ENCODE assay signal across 8 cellular contexts in the genomic region with DNA sequence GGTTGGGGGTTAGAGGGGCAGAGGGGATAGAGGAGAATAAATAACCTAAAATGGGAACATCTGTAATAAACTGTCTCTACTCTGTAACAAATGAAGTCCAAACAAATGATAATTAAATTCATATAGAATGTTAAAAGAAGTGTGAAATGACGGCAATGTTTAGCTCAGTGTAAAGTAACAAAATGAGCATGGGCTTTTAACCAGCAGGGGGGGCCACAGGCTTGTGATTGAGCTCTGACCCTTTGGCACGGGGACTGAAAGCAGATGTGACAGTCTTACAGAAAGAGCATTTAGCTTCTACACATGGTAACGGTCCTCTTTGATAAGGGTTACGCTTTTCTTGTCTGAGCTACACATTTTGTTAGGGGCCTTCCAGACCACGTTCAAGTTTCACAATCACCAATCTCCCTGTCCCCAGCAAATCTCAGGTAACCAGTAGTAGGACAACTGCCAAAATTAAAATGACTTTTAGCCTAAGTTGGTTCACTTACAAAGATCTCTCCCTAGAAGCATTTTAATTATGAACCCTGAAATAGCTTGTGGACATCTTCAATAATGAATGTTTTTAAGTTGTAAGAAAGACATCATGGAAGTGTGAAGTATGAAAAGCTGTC.
A peak's percentile ranks its signal among the peaks of the same experiment; 100 is the strongest.
DNase-seq lines count a peak whose midpoint lies in the region; ATAC-seq and TF ChIP-seq lines count a peak whose summit lies in the region.

No MANE protein-coding gene starts in this region.

- no peak overlapping the region for H2AFZ ChIP-seq in PC-9

- H3K36me3 Mint-ChIP-seq in activated naive CD8-positive, alpha-beta T cell treated with anti-CD3 and anti-CD28 coated beads for 36 hours, result no peaks in the 10 kb centered on the region

- no peaks in the 10 kb centered on the region for H3K9me3 Mint-ChIP-seq in activated naive CD8-positive, alpha-beta T cell treated with anti-CD3 and anti-CD28 coated beads for 36 hours

- no peaks in the 10 kb centered on the region for H3K9me3 ChIP-seq in PC-9 (ENCODE audit: insufficient read depth, low read depth)
- no peaks in the 10 kb centered on the region for H3K9me3 ChIP-seq in right atrium auricular region
- no peaks in the 10 kb centered on the region for H3K9me3 ChIP-seq in gastrocnemius medialis

- H3K4me1 ChIP-seq in PC-9 (replicated peaks; ENCODE audit: insufficient read depth) (no peaks in the 10 kb centered on the region), right atrium auricular region (no peaks in the 10 kb centered on the region), gastrocnemius medialis (no peaks in the 10 kb centered on the region)

- in situ Hi-C loops in gastrocnemius medialis (cut with MboI; ENCODE audit: low sequenced_read_pairs in 4 of 4), result loop anchor here in 1 of 4 donors (25.0 kb wide), 1 partner anchor 755 kb away; no protein-coding TSS in a partner anchor

- H3K9me2 ChIP-seq in PC-9 (ENCODE audit: insufficient read depth), result no peaks in the 10 kb centered on the region

- no peaks in the 10 kb centered on the region for H3K4me1 Mint-ChIP-seq in activated naive CD8-positive, alpha-beta T cell treated with anti-CD3 and anti-CD28 coated beads for 36 hours

- ATAC-seq in GM21515 (IDR thresholded peaks at IDR 0.05; ENCODE audit: unreplicated experiment) (peak; percentile 88), gastrocnemius medialis (no peak)

- TF ChIP-seq POLR2A in gastrocnemius medialis (IDR thresholded peaks at IDR 0.05), result no peak

- CTCF ChIA-PET in PC-9 (lab: Charles Lee), result interaction anchor here (0.6 to 1.1 kb wide), 8 partner anchors 10 to 1069 kb away, joined by 3 to 9 read pairs (median 3); no protein-coding TSS in a partner anchor

- H3K36me3 ChIP-seq in PC-9 (ENCODE audit: low read depth), result no peaks in the 10 kb centered on the region
- H3K36me3 ChIP-seq in right atrium auricular region, result no peaks in the 10 kb centered on the region
- no peaks in the 10 kb centered on the region for H3K36me3 ChIP-seq in gastrocnemius medialis

- no peak overlapping the region for H3K4me3 ChIP-seq in Jurkat, Clone E6-1 (ENCODE audit: low read length)
- H3K4me3 ChIP-seq in PC-9 (no peak overlapping the region), right atrium auricular region (no peak overlapping the region), gastrocnemius medialis (no peak overlapping the region)

- no peaks in the 10 kb centered on the region for H3K79me2 ChIP-seq in PC-9 (ENCODE audit: low read depth)

- H3K27me3 ChIP-seq in PC-9 (ENCODE audit: insufficient read depth, low read depth), result no peaks in the 10 kb centered on the region
- no peaks in the 10 kb centered on the region for H3K27me3 ChIP-seq in right atrium auricular region
- H3K27me3 ChIP-seq in gastrocnemius medialis, result no peaks in the 10 kb centered on the region

- peaks cover 3% of the 10 kb centered on the region for H3K27me3 Mint-ChIP-seq in activated naive CD8-positive, alpha-beta T cell treated with anti-CD3 and anti-CD28 coated beads for 36 hours

- H3K4me2 ChIP-seq in PC-9, result no peak overlapping the region

- DNase-seq in ELF-1 (ENCODE audit: low read depth, low spot score), result peak; percentile 64
- DNase-seq in Jurkat, Clone E6-1 (ENCODE audit: low read depth, low spot score), result peak; percentile 57
- DNase-seq in PC-9, result peak; percentile 42 to 60
- DNase-seq in activated naive CD8-positive, alpha-beta T cell treated with anti-CD3 and anti-CD28 coated beads for 36 hours, result peak; percentile 36
- peak; percentile 74 for DNase-seq in right atrium auricular region (ENCODE audit: low spot score)
- DNase-seq in gastrocnemius medialis, result peak in 1 of 2 donors; percentile 9
- no peak for DNase-seq in activated gamma-delta T cell (lab: John Stamatoyannopoulos, UW)

- H3K27ac ChIP-seq in PC-9, result no peak overlapping the region
- no peak overlapping the region for H3K27ac ChIP-seq in right atrium auricular region
- H3K27ac ChIP-seq in gastrocnemius medialis, result no peak overlapping the region

- intact Hi-C loops in PC-9 (cut with micrococcal nuclease; ENCODE audit: unreplicated experiment) (loop anchor here (1.0 to 10.0 kb wide), 4 partner anchors 130 to 1190 kb away; no protein-coding TSS in a partner anchor), gastrocnemius medialis (cut with DNase I; ENCODE audit: low total_unique reads) (loop anchor here (5.0 to 10.0 kb wide), 2 partner anchors 758 to 1070 kb away; no protein-coding TSS in a partner anchor)

- POLR2A ChIA-PET in PC-9 (lab: Charles Lee; ENCODE audit: unreplicated experiment), result no interaction called here

- TF ChIP-seq CTCF in PC-9 (conservative IDR thresholded peaks at IDR 0.05) (peak; percentile 87), right atrium auricular region (IDR thresholded peaks at IDR 0.05) (peak; percentile 45 to 72), gastrocnemius medialis (IDR thresholded peaks at IDR 0.05 in 4 of 5, conservative IDR thresholded peaks at IDR 0.05 in 1 of 5) (peak in 3 of 5 experiments; percentile 45 to 58 (median 51))

- no peaks in the 10 kb centered on the region for H3F3A ChIP-seq in PC-9 (ENCODE audit: insufficient read depth, low read depth)

- no peak overlapping the region for H3K27ac Mint-ChIP-seq in activated naive CD8-positive, alpha-beta T cell treated with anti-CD3 and anti-CD28 coated beads for 36 hours

- no TSS peak for BruUV-seq in PC-9 (replicated peaks; lab: Mats Ljungman, UMichigan)

- H3K4me3 Mint-ChIP-seq in activated naive CD8-positive, alpha-beta T cell treated with anti-CD3 and anti-CD28 coated beads for 36 hours, result no peak overlapping the region

- no peaks in the 10 kb centered on the region; the same call in 1 of the 2 replicates for H4K20me1 ChIP-seq in PC-9 (ENCODE audit: insufficient read depth)
